1 cellular context compared by ENCODE assay signal in genomic region chr1:227219715-227220292, GRCh38.
TF ChIP-seq lines count a peak whose summit lies in the region.

No MANE protein-coding gene starts in this region.

TF ChIP-seq in SK-N-SH treated with all-trans-retinoic acid at 6 μM for 48 hours, 23 proteins besides CTCF, POLR2A, EP300 and RAD21 (continued from another document):
- TF ChIP-seq TOX (CRISPR knock-in tag; IDR thresholded peaks at IDR 0.05; ENCODE audit: borderline replicate concordance), result no peak
- no peak for TF ChIP-seq CREB5 (CRISPR knock-in tag; IDR thresholded peaks at IDR 0.05; ENCODE audit: low read depth)
- TF ChIP-seq PPARA (CRISPR knock-in tag; IDR thresholded peaks at IDR 0.05; ENCODE audit: borderline replicate concordance), result no peak
- no peak for TF ChIP-seq GLIS3 (CRISPR knock-in tag; IDR thresholded peaks at IDR 0.05)
- TF ChIP-seq ZFP30 (CRISPR knock-in tag; IDR thresholded peaks at IDR 0.05), result no peak
- no peak for TF ChIP-seq SNAI2 (CRISPR knock-in tag; IDR thresholded peaks at IDR 0.05)
- no peak for TF ChIP-seq CSRNP3 (CRISPR knock-in tag; IDR thresholded peaks at IDR 0.05)
- TF ChIP-seq RARB (CRISPR knock-in tag; IDR thresholded peaks at IDR 0.05), result no peak
- TF ChIP-seq ZNF565 (CRISPR knock-in tag; conservative IDR thresholded peaks at IDR 0.05; ENCODE audit: low read depth), result no peak
- TF ChIP-seq POU6F1 (CRISPR knock-in tag; IDR thresholded peaks at IDR 0.05; ENCODE audit: borderline replicate concordance, low read depth), result no peak
- TF ChIP-seq ZNF70 (CRISPR knock-in tag; IDR thresholded peaks at IDR 0.05), result no peak
